Comparison of ENCODE assay signal across 8 cellular contexts in the genomic region with DNA sequence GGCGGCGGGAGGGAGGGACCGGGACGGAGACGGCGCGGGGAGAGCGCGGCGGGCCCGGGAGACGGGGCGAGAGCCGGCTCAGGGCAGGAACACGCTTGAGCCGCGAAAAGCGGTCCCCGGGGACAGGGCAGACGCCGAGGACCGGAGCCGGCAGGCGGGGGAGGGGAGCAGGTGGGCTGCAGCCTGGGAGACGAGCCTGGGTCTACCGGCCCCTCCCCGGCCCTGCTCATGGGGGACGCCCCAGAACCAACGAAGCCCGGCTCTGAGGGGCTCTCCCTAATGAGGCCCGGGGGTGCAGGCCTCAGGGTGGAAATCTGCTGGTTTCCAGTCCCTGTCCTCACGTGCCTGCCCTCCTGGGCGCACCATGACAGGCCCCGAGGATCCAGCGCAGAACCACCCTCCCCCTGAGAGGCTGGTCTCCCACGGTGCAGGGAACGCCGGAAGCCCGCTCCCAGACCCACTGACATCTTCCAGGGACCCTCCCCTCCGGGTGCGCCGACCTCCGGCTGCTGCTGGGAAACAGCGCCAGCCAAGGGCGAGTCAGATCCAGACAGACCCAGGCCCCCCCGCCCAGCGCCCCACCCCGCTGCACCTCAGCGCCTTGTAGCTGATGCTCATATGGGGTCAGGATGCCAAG. TPM values are rescaled to one million over a fixed set of nuclear protein-coding genes. Genes with fewer than 3 reads are reported as not detected.
DNase-seq lines count a peak whose midpoint lies in the region; ATAC-seq and TF ChIP-seq lines count a peak whose summit lies in the region.
"Had no signal": no experiment of that assay in that cellular context is flagged by ENCODE, and none has a peak within 500 bp of the region (broad histone marks: within the 10 kb centered on the region; RNA-seq: fewer than 3 reads in every experiment).

No MANE protein-coding gene starts in this region.

- 8 to 29% (median 19%) methylated on average over 13 to 47 of the region's 49 CpGs for WGBS in psoas muscle, 3 donors

- H3K4me3 ChIP-seq in MG63 (peak overlapping the region; percentile 31), psoas muscle (peak overlapping the region; percentile 75)
- H3K4me3 ChIP-seq in effector memory CD4-positive, alpha-beta T cell (ENCODE audit: insufficient read depth, low read depth, low read length, poor library complexity, severe bottlenecking) = peak overlapping the region; percentile 37
- H3K4me3 ChIP-seq: SJCRH30 had no signal

- DNase-seq in MG63 (peak; percentile 32), psoas muscle (peak in 1 of 2 donors; percentile 64), DMS114 treated with DMSO at 0.1 percent for 48 hours (lab: John Stamatoyannopoulos, UW; ENCODE audit: unreplicated experiment) (no peak)
- no peak for DNase-seq in effector memory CD4-positive, alpha-beta T cell

- peaks cover 21% of the 10 kb centered on the region for H3K4me1 ChIP-seq in effector memory CD4-positive, alpha-beta T cell (ENCODE audit: control insufficient read depth, insufficient read depth, low read length, poor library complexity, severe bottlenecking)
- peaks cover 46% of the 10 kb centered on the region for H3K4me1 ChIP-seq in psoas muscle

- H3K27me3 ChIP-seq in MG63 = no peaks in the 10 kb centered on the region; the same call in 1 of the 2 replicates
- peaks cover 24% of the 10 kb centered on the region for H3K27me3 ChIP-seq in effector memory CD4-positive, alpha-beta T cell (replicated peaks; ENCODE audit: control insufficient read depth, insufficient read depth, low read length, poor library complexity, severe bottlenecking)
- peaks cover 0 to 2% (median 0%) of the 10 kb centered on the region in 3 donors for H3K27me3 ChIP-seq in psoas muscle (ENCODE audit: insufficient read depth in 3 of 3, low read length in 2 of 3)

- intact Hi-C loops in psoas muscle (cut with DNase I) = no loop called here

- no peak for TF ChIP-seq CTCF in psoas muscle (IDR thresholded peaks at IDR 0.05)

- no peak overlapping the region for H3K27ac ChIP-seq in effector memory CD4-positive, alpha-beta T cell (ENCODE audit: insufficient read depth, low read length, poor library complexity, severe bottlenecking)
- peak overlapping the region; percentile 94 for H3K27ac ChIP-seq in psoas muscle
- H3K27ac ChIP-seq: SJCRH30 had no signal

- ATAC-seq in psoas muscle (peak in 1 of 4 donors; percentile 0), GM19023 (IDR thresholded peaks at IDR 0.05; ENCODE audit: unreplicated experiment) (no peak), GM18498 (IDR thresholded peaks at IDR 0.05; ENCODE audit: unreplicated experiment) (no peak)

- H3K36me3 ChIP-seq in MG63 (no peaks in the 10 kb centered on the region; the same call in none of the 2 replicates), psoas muscle (ENCODE audit: insufficient read depth in 1 of 2, low read depth in 1 of 2) (peaks cover 0 to 24% of the 10 kb centered on the region in 2 donors)
- no peaks in the 10 kb centered on the region for H3K36me3 ChIP-seq in effector memory CD4-positive, alpha-beta T cell (ENCODE audit: control insufficient read depth, insufficient read depth, low read length)
- H3K36me3 ChIP-seq: SJCRH30 had no signal

- H3K9me3 ChIP-seq in MG63 (peaks cover under 1% of the 10 kb centered on the region; the same call in 1 of the 2 replicates), psoas muscle (no peaks in the 10 kb centered on the region)
- no peaks in the 10 kb centered on the region for H3K9me3 ChIP-seq in effector memory CD4-positive, alpha-beta T cell (ENCODE audit: control insufficient read depth, low read length)
- H3K9me3 ChIP-seq: SJCRH30 had no signal

RNA-seq across cellular contexts. Expression of a gene that starts 0.6 kb away (rescaled TPM):
- total RNA-seq in MG63 (2014; rRNA removed; shearing (Covaris generic); ENCODE audit: low replicate concordance) = 62.5 and 113 TPM in 2 replicates
- total RNA-seq in psoas muscle = 1,000 to 10,000 TPM; 1,781 to 2,126 (median 2,004) TPM
- polyA plus RNA-seq in psoas muscle = 1,000 to 10,000 TPM in 2 of 3 donors, 100 to 1,000 TPM in 1; 952 to 1,898 (median 1,229) TPM

RNA-seq across cellular contexts. Expression of a gene that starts 21.1 kb away (rescaled TPM):
- total RNA-seq in MG63 (2014; rRNA removed; shearing (Covaris generic); ENCODE audit: low replicate concordance) = 21.4 and 40.1 TPM in 2 replicates
- total RNA-seq in psoas muscle = 100 to 1,000 TPM; 130 to 198 (median 155) TPM
- 100 to 1,000 TPM; 134 to 158 (median 142) TPM for polyA plus RNA-seq in psoas muscle

RNA-seq across cellular contexts. Expression of a gene that starts 27.0 kb away (rescaled TPM):
- 0.92 TPM in 1 of 2 replicates, not detected in the other for total RNA-seq in MG63 (2014; rRNA removed; shearing (Covaris generic); ENCODE audit: low replicate concordance)
- total RNA-seq in psoas muscle = 1 to 10 TPM in 1 of 4 donors, under 1 TPM in 3; 0.11 to 2.8 (median 0.28) TPM
- polyA plus RNA-seq in psoas muscle = under 1 TPM in 2 of 3 donors, not detected in 1; 0.01 to 0.03 TPM
- total RNA-seq: aorta, SJCRH30 had no signal
- polyA plus RNA-seq: aorta had no signal

RNA-seq across cellular contexts. Expression of a gene that starts 37.7 kb away (rescaled TPM):
- 0.23 and 8.0 TPM in 2 replicates for total RNA-seq in MG63 (2014; rRNA removed; shearing (Covaris generic); ENCODE audit: low replicate concordance)
- under 1 TPM in 1 of 4 donors, not detected in 3; 0.06 TPM for total RNA-seq in psoas muscle
- under 1 TPM in 2 of 3 donors, not detected in 1; 0.04 TPM for polyA plus RNA-seq in psoas muscle

RNA-seq across cellular contexts. Expression of a gene that starts 48.1 kb away (rescaled TPM):
- not detected in 2 replicates for total RNA-seq in MG63 (2014; rRNA removed; shearing (Covaris generic); ENCODE audit: low replicate concordance)
- not detected for total RNA-seq in psoas muscle
- polyA plus RNA-seq in psoas muscle = not detected
- total RNA-seq: aorta, SJCRH30 had no signal
- polyA plus RNA-seq: aorta had no signal

Comparison
In these comparisons a context has a peak if more than half of its experiments do, and no peak if none do; other contexts are left out.
1. RNA of a gene that starts 0.6 kb away (total RNA-seq): 1,781 to 2,126 TPM in psoas muscle; 62.5 to 113 TPM in MG63; every median in the first group is over 10 times any median in the second.
2. Peak in every context shown above with its lines, with median percentiles within 50 percentile points of each other: H3K4me3 ChIP-seq.